In the genomic region with DNA sequence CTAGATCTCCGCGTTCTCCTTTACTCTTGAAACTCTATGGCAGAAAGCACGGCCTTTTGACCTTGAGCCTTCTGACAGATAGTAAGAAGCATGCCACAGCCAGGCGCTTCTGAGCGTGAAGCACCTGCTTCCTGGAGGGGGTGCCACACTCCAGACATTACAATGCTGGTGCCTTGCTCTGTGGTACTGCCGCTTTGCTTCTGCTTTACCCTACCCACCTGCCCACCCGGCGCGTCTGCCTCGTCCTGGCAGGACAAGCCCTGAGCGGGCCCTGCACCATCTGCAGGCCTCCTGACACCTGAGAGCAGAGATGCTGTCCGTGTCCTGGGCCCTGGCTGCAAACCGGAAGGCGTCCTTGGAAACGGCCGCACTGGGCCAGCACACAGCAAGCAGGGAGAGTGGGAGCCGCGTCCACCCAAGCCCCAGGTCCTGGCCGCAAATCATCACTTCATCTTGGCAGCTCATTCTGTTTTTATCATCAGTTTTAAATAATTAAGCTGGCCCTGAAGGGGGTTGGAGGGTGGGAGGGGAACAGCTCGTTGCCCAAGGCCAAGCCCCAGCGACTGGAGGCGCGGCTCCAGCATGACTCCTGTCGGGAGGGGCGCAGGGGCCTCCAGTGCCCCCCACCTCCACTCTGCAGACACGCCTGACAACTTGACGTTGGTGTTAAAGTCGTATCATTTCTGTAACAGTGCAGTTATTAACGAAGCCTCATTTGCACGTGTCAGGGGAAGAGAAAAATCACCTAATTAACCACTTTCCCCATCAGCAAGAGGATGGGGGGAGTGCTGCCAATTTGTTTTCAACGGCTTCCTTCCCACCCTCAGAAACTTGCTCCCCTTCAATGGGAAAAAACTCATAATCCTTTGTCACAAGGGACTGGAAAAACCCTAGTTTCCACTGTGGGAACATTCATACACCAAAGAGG, we compare ENCODE assay signal across 8 cellular contexts.
A peak's percentile ranks its signal among the peaks of the same experiment; 100 is the strongest.
DNase-seq lines count a peak whose midpoint lies in the region; ATAC-seq and TF ChIP-seq lines count a peak whose summit lies in the region.

No MANE protein-coding gene starts in this region.

- H3K27me3 ChIP-seq in cardiac muscle cell (no peaks in the 10 kb centered on the region), right atrium auricular region (no peaks in the 10 kb centered on the region), testis (no peaks in the 10 kb centered on the region), upper lobe of right lung (no peaks in the 10 kb centered on the region)

- H3K9me3 ChIP-seq in cardiac muscle cell (ENCODE audit: low read depth) = no peaks in the 10 kb centered on the region
- no peaks in the 10 kb centered on the region for H3K9me3 ChIP-seq in right atrium auricular region
- no peaks in the 10 kb centered on the region for H3K9me3 ChIP-seq in testis
- no peaks in the 10 kb centered on the region for H3K9me3 ChIP-seq in upper lobe of right lung

- no peak overlapping the region for H3K4me3 Mint-ChIP-seq in activated T-helper 17 cell treated with anti-CD3 and anti-CD28 coated beads, Interleukin-2, amount 50 U/mL, for 72 hours
- no peak overlapping the region for H3K4me3 Mint-ChIP-seq in T-helper 2 cell treated with Interferon-gamma antibody and Interleukin-4, amounts not matched to agents 5 μg/mL and 100 μg/mL, for 36 hours

- H3K27ac Mint-ChIP-seq in activated T-helper 17 cell treated with anti-CD3 and anti-CD28 coated beads, Interleukin-2, amount 50 U/mL, for 72 hours = peak overlapping the region; percentile 25
- H3K27ac Mint-ChIP-seq in T-helper 2 cell treated with Interferon-gamma antibody and Interleukin-4, amounts not matched to agents 5 μg/mL and 100 μg/mL, for 36 hours = no peak overlapping the region

- H3K36me3 ChIP-seq in cardiac muscle cell (no peaks in the 10 kb centered on the region), right atrium auricular region (no peaks in the 10 kb centered on the region), testis (ENCODE audit: low read depth, missing control alignments) (no peaks in the 10 kb centered on the region), upper lobe of right lung (no peaks in the 10 kb centered on the region)

- H3K36me3 Mint-ChIP-seq in activated T-helper 17 cell treated with anti-CD3 and anti-CD28 coated beads, Interleukin-2, amount 50 U/mL, for 72 hours (ENCODE audit: low read depth) = no peaks in the 10 kb centered on the region
- peaks cover 6% of the 10 kb centered on the region for H3K36me3 Mint-ChIP-seq in T-helper 2 cell treated with Interferon-gamma antibody and Interleukin-4, amounts not matched to agents 5 μg/mL and 100 μg/mL, for 36 hours (ENCODE audit: low read depth)

- H3K4me3 ChIP-seq in cardiac muscle cell = no peak overlapping the region
- no peak overlapping the region for H3K4me3 ChIP-seq in right atrium auricular region
- H3K4me3 ChIP-seq in testis = no peak overlapping the region
- no peak overlapping the region for H3K4me3 ChIP-seq in upper lobe of right lung

- TF ChIP-seq POLR2A in testis (IDR thresholded peaks at IDR 0.05) = no peak

- peaks cover 27% of the 10 kb centered on the region for H3K4me1 ChIP-seq in cardiac muscle cell (ENCODE audit: low read depth)
- H3K4me1 ChIP-seq in right atrium auricular region = peaks cover 0 to 39% of the 10 kb centered on the region in 2 donors
- peaks cover 40% of the 10 kb centered on the region for H3K4me1 ChIP-seq in testis
- H3K4me1 ChIP-seq in upper lobe of right lung = peaks cover 14% of the 10 kb centered on the region

- no peaks in the 10 kb centered on the region for H3K27me3 Mint-ChIP-seq in activated T-helper 17 cell treated with anti-CD3 and anti-CD28 coated beads, Interleukin-2, amount 50 U/mL, for 72 hours
- H3K27me3 Mint-ChIP-seq in T-helper 2 cell treated with Interferon-gamma antibody and Interleukin-4, amounts not matched to agents 5 μg/mL and 100 μg/mL, for 36 hours (ENCODE audit: low read depth) = no peaks in the 10 kb centered on the region

- no peaks in the 10 kb centered on the region for H3K9me3 Mint-ChIP-seq in activated T-helper 17 cell treated with anti-CD3 and anti-CD28 coated beads, Interleukin-2, amount 50 U/mL, for 72 hours
- H3K9me3 Mint-ChIP-seq in T-helper 2 cell treated with Interferon-gamma antibody and Interleukin-4, amounts not matched to agents 5 μg/mL and 100 μg/mL, for 36 hours = no peaks in the 10 kb centered on the region

- ATAC-seq in HG03095 (IDR thresholded peaks at IDR 0.05; ENCODE audit: unreplicated experiment) (peak; percentile 52), upper lobe of right lung (no peak)
- ATAC-seq in activated T-helper 17 cell treated with anti-CD3 and anti-CD28 coated beads, Interleukin-2, amount 50 U/mL, for 72 hours (replicated peaks) = no peak

- WGBS in testis, 2 donors = 52 to 67% methylated on average over 24 to 31 of the region's 31 CpGs

- H3K27ac ChIP-seq in cardiac muscle cell (peak overlapping the region; percentile 52), right atrium auricular region (peak overlapping the region in 1 of 2 donors; percentile 24), testis (no peak overlapping the region), upper lobe of right lung (no peak overlapping the region)

- intact Hi-C loops in testis (cut with DNase I; ENCODE audit: low total_unique reads) = no loop called here
- intact Hi-C loops in upper lobe of right lung (cut with DNase I) = no loop called here

- DNase-seq in cardiac muscle cell (ENCODE audit: low read depth in 1 of 2, low spot score in 1 of 2) = peak in 1 of 2 donors; percentile 75
- DNase-seq in right atrium auricular region (ENCODE audit: low spot score) = no peak
- DNase-seq in testis = peak; percentile 81
- no peak for DNase-seq in upper lobe of right lung
- no peak for DNase-seq in T-helper 2 cell treated with Interferon-gamma antibody and Interleukin-4, amounts not matched to agents 5 μg/mL and 100 μg/mL, for 36 hours (ENCODE audit: low spot score)
- DNase-seq in HCEC 1CT = no peak

- peaks cover 12% of the 10 kb centered on the region for H3K4me1 Mint-ChIP-seq in activated T-helper 17 cell treated with anti-CD3 and anti-CD28 coated beads, Interleukin-2, amount 50 U/mL, for 72 hours
- peaks cover 26% of the 10 kb centered on the region for H3K4me1 Mint-ChIP-seq in T-helper 2 cell treated with Interferon-gamma antibody and Interleukin-4, amounts not matched to agents 5 μg/mL and 100 μg/mL, for 36 hours (ENCODE audit: low read depth)

- TF ChIP-seq CTCF in cardiac muscle cell (IDR thresholded peaks at IDR 0.05; ENCODE audit: low read depth, low read length) (no peak), right atrium auricular region (IDR thresholded peaks at IDR 0.05) (peak in 1 of 2 donors; percentile 29), testis (IDR thresholded peaks at IDR 0.05) (no peak), upper lobe of right lung (IDR thresholded peaks at IDR 0.05) (no peak)
